In genomic region chr7:135785065-135785464, GRCh38 we compare ENCODE assay signal across 41 cellular contexts. TPM values are rescaled to one million over a fixed set of nuclear protein-coding genes. Genes with fewer than 3 reads are reported as not detected.
"Had no signal": no experiment of that assay in that cellular context is flagged by ENCODE, and none has a peak within 500 bp of the region (broad histone marks: within the 10 kb centered on the region; RNA-seq: fewer than 3 reads in every experiment).

No MANE protein-coding gene starts in this region.

- H3K36me3 Mint-ChIP-seq: activated naive CD4-positive, alpha-beta T cell treated with anti-CD3 and anti-CD28 coated beads, Interleukin-2, amount 10 ng/mL, durations not matched to agents 7 days and 5 days; activated naive CD4-positive, alpha-beta T cell treated with anti-CD3 and anti-CD28 coated beads, Interleukin-2, amount 50 U/mL, for 24 hours; activated naive CD4-positive, alpha-beta T cell treated with anti-CD3 and anti-CD28 coated beads, Interleukin-2, amount 50 U/mL, for 72 hours; activated naive CD8-positive, alpha-beta T cell; activated naive CD8-positive, alpha-beta T cell treated with anti-CD3 and anti-CD28 coated beads for 36 hours; activated naive CD8-positive, alpha-beta T cell treated with anti-CD3 and anti-CD28 coated beads, Interleukin-2, amount 10 ng/mL, durations not matched to agents 7 days and 5 days; brain had no signal

- H3K27ac Mint-ChIP-seq: activated naive CD4-positive, alpha-beta T cell treated with anti-CD3 and anti-CD28 coated beads for 36 hours; activated naive CD4-positive, alpha-beta T cell treated with anti-CD3 and anti-CD28 coated beads, Interleukin-2, amount 10 ng/mL, durations not matched to agents 7 days and 5 days; activated naive CD4-positive, alpha-beta T cell treated with anti-CD3 and anti-CD28 coated beads, Interleukin-2, amount 50 U/mL, for 72 hours; activated naive CD8-positive, alpha-beta T cell; activated naive CD8-positive, alpha-beta T cell treated with anti-CD3 and anti-CD28 coated beads for 36 hours; activated naive CD8-positive, alpha-beta T cell treated with anti-CD3 and anti-CD28 coated beads, Interleukin-2, amount 10 ng/mL, durations not matched to agents 7 days and 5 days; activated naive CD8-positive, alpha-beta T cell treated with anti-CD3 and anti-CD28 coated beads, Interleukin-2, amount 50 U/mL, for 24 hours; activated T-cell treated with anti-CD3 and anti-CD28 coated beads, Interleukin-2, amount 50 U/mL, for 24 hours; activated T-cell treated with anti-CD3 and anti-CD28 coated beads, Interleukin-2, amount 50 U/mL, for 72 hours; activated T-helper 1 cell treated with anti-CD3 and anti-CD28 coated beads, Interleukin-12 subunit alpha, Interleukin-12 subunit beta, Interleukin-2, Interleukin-4 antibody, amounts not matched to agents 30 ng/mL and 10 ng/mL and 1 ng/mL, durations not matched to agents 14 hours and 24 hours and 36 hours; activated T-helper 17 cell treated with anti-CD3 and anti-CD28 coated beads, Interleukin-2, amount 50 U/mL, for 72 hours; activated T-helper 2 cell treated with anti-CD3 and anti-CD28 coated beads, Interferon-gamma antibody, Interleukin-2, Interleukin-4, amounts not matched to agents 10 μg/mL and 5 μg/mL and 100 μg/mL, durations not matched to agents 14 hours and 24 hours and 36 hours; brain had no signal

- FAIRE-seq: astrocyte had no signal

- H3K27ac ChIP-seq: adrenal gland, ascending aorta, body of pancreas, brain microvascular endothelial cell, breast epithelium, cardiac muscle cell had no signal

- H3K9me3 ChIP-seq: adrenal gland, ascending aorta, body of pancreas, breast epithelium had no signal

- ATAC-seq: activated naive CD4-positive, alpha-beta T cell treated with anti-CD3 and anti-CD28 coated beads, Interleukin-2, amount 50 U/mL, for 72 hours; activated naive CD8-positive, alpha-beta T cell treated with anti-CD3 and anti-CD28 coated beads, Interleukin-2, amount 50 U/mL, for 24 hours; activated T-cell treated with anti-CD3 and anti-CD28 coated beads, Interleukin-2, amount 50 U/mL, for 4 hours; activated T-cell treated with anti-CD3 and anti-CD28 coated beads, Interleukin-2, amount 50 U/mL, for 72 hours; activated T-helper 17 cell treated with anti-CD3 and anti-CD28 coated beads, Interleukin-2, amount 50 U/mL, for 72 hours; body of pancreas had no signal

- H3K27me3 ChIP-seq: ascending aorta, body of pancreas, brain microvascular endothelial cell, breast epithelium, cardiac muscle cell had no signal

- DNase-seq: activated effector memory CD4-positive, alpha-beta T cell treated with anti-CD3 and anti-CD28 coated beads, Interleukin-2, amount 50 U/mL, for 16 hours; activated effector memory CD4-positive, alpha-beta T cell treated with Interleukin-2 at 50 U/mL for 16 hours; activated gamma-delta T cell; activated gamma-delta T cell treated with Interleukin-2 at 50 U/mL for 16 hours; activated naive CD4-positive, alpha-beta T cell; activated naive CD4-positive, alpha-beta T cell treated with anti-CD3 and anti-CD28 coated beads for 36 hours; activated naive CD4-positive, alpha-beta T cell treated with anti-CD3 and anti-CD28 coated beads, Interleukin-2, amount 10 ng/mL, durations not matched to agents 7 days and 5 days; activated naive CD4-positive, alpha-beta T cell treated with anti-CD3 and anti-CD28 coated beads, Interleukin-2, amount 50 U/mL, for 16 hours; activated naive CD4-positive, alpha-beta T cell treated with Interleukin-2 at 50 U/mL for 16 hours; activated naive CD8-positive, alpha-beta T cell treated with anti-CD3 and anti-CD28 coated beads for 36 hours; activated naive CD8-positive, alpha-beta T cell treated with anti-CD3 and anti-CD28 coated beads, Interleukin-2, amount 10 ng/mL, durations not matched to agents 7 days and 5 days; activated naive CD8-positive, alpha-beta T cell treated with anti-CD3 and anti-CD28 coated beads, Interleukin-2, amount 50 U/mL, for 24 hours; activated T-cell treated with anti-CD3 and anti-CD28 coated beads, Interleukin-2, amount 50 U/mL, for 1 hour; activated T-cell treated with anti-CD3 and anti-CD28 coated beads, Interleukin-2, amount 50 U/mL, for 24 hours; activated T-cell treated with anti-CD3 and anti-CD28 coated beads, Interleukin-2, amount 50 U/mL, for 4 hours; activated T-cell treated with anti-CD3 and anti-CD28 coated beads, Interleukin-2, amount 50 U/mL, for 48 hours; activated T-cell treated with anti-CD3 and anti-CD28 coated beads, Interleukin-2, amount 50 U/mL, for 72 hours; adrenal gland; amniotic stem cell; amygdala; anterior cingulate cortex; aorta; body of pancreas; brain microvascular endothelial cell; caudate nucleus; central memory CD4-positive, alpha-beta T cell; cerebellar nuclear complex had no signal

- H3K9me3 Mint-ChIP-seq: activated naive CD4-positive, alpha-beta T cell treated with anti-CD3 and anti-CD28 coated beads for 36 hours; activated naive CD4-positive, alpha-beta T cell treated with anti-CD3 and anti-CD28 coated beads, Interleukin-2, amount 10 ng/mL, durations not matched to agents 7 days and 5 days; activated naive CD4-positive, alpha-beta T cell treated with anti-CD3 and anti-CD28 coated beads, Interleukin-2, amount 50 U/mL, for 24 hours; activated naive CD4-positive, alpha-beta T cell treated with anti-CD3 and anti-CD28 coated beads, Interleukin-2, amount 50 U/mL, for 72 hours; activated naive CD8-positive, alpha-beta T cell treated with anti-CD3 and anti-CD28 coated beads for 36 hours; activated naive CD8-positive, alpha-beta T cell treated with anti-CD3 and anti-CD28 coated beads, Interleukin-2, amount 10 ng/mL, durations not matched to agents 7 days and 5 days; activated naive CD8-positive, alpha-beta T cell treated with anti-CD3 and anti-CD28 coated beads, Interleukin-2, amount 50 U/mL, for 24 hours; activated T-cell treated with anti-CD3 and anti-CD28 coated beads, Interleukin-2, amount 50 U/mL, for 24 hours; activated T-cell treated with anti-CD3 and anti-CD28 coated beads, Interleukin-2, amount 50 U/mL, for 4 hours; activated T-cell treated with anti-CD3 and anti-CD28 coated beads, Interleukin-2, amount 50 U/mL, for 72 hours; activated T-helper 1 cell treated with anti-CD3 and anti-CD28 coated beads, Interleukin-12 subunit alpha, Interleukin-12 subunit beta, Interleukin-2, Interleukin-4 antibody, amounts not matched to agents 30 ng/mL and 10 ng/mL and 1 ng/mL, durations not matched to agents 14 hours and 24 hours and 36 hours; activated T-helper 17 cell treated with anti-CD3 and anti-CD28 coated beads, Interleukin-2, amount 50 U/mL, for 72 hours; activated T-helper 2 cell treated with anti-CD3 and anti-CD28 coated beads, Interferon-gamma antibody, Interleukin-2, Interleukin-4, amounts not matched to agents 10 μg/mL and 5 μg/mL and 100 μg/mL, durations not matched to agents 14 hours and 24 hours and 36 hours; central memory CD8-positive, alpha-beta T cell had no signal

- H3K27me3 Mint-ChIP-seq: activated naive CD8-positive, alpha-beta T cell had no signal

- H3K4me3 ChIP-seq: adrenal gland, ascending aorta, body of pancreas, breast epithelium, cardiac muscle cell had no signal

- H3K4me1 ChIP-seq: adrenal gland, body of pancreas, breast epithelium had no signal

- H3K4me3 Mint-ChIP-seq: activated naive CD4-positive, alpha-beta T cell treated with anti-CD3 and anti-CD28 coated beads for 36 hours; activated naive CD4-positive, alpha-beta T cell treated with anti-CD3 and anti-CD28 coated beads, Interleukin-2, amount 10 ng/mL, durations not matched to agents 7 days and 5 days; activated naive CD4-positive, alpha-beta T cell treated with anti-CD3 and anti-CD28 coated beads, Interleukin-2, amount 50 U/mL, for 24 hours; activated naive CD8-positive, alpha-beta T cell; activated naive CD8-positive, alpha-beta T cell treated with anti-CD3 and anti-CD28 coated beads for 36 hours; activated naive CD8-positive, alpha-beta T cell treated with anti-CD3 and anti-CD28 coated beads, Interleukin-2, amount 10 ng/mL, durations not matched to agents 7 days and 5 days; activated naive CD8-positive, alpha-beta T cell treated with anti-CD3 and anti-CD28 coated beads, Interleukin-2, amount 50 U/mL, for 24 hours; activated T-cell treated with anti-CD3 and anti-CD28 coated beads, Interleukin-2, amount 50 U/mL, for 24 hours; activated T-cell treated with anti-CD3 and anti-CD28 coated beads, Interleukin-2, amount 50 U/mL, for 4 hours; activated T-cell treated with anti-CD3 and anti-CD28 coated beads, Interleukin-2, amount 50 U/mL, for 72 hours; activated T-helper 1 cell treated with anti-CD3 and anti-CD28 coated beads, Interleukin-12 subunit alpha, Interleukin-12 subunit beta, Interleukin-2, Interleukin-4 antibody, amounts not matched to agents 30 ng/mL and 10 ng/mL and 1 ng/mL, durations not matched to agents 14 hours and 24 hours and 36 hours; activated T-helper 17 cell treated with anti-CD3 and anti-CD28 coated beads, Interleukin-2, amount 50 U/mL, for 72 hours; brain; central memory CD8-positive, alpha-beta T cell had no signal

- H3K4me1 Mint-ChIP-seq: activated naive CD4-positive, alpha-beta T cell treated with anti-CD3 and anti-CD28 coated beads, Interleukin-2, amount 10 ng/mL, durations not matched to agents 7 days and 5 days; activated naive CD4-positive, alpha-beta T cell treated with anti-CD3 and anti-CD28 coated beads, Interleukin-2, amount 50 U/mL, for 24 hours; activated naive CD8-positive, alpha-beta T cell treated with anti-CD3 and anti-CD28 coated beads for 36 hours; activated naive CD8-positive, alpha-beta T cell treated with anti-CD3 and anti-CD28 coated beads, Interleukin-2, amount 10 ng/mL, durations not matched to agents 7 days and 5 days; activated naive CD8-positive, alpha-beta T cell treated with anti-CD3 and anti-CD28 coated beads, Interleukin-2, amount 50 U/mL, for 24 hours; activated T-helper 17 cell treated with anti-CD3 and anti-CD28 coated beads, Interleukin-2, amount 50 U/mL, for 72 hours; brain; central memory CD8-positive, alpha-beta T cell had no signal

- H3K36me3 ChIP-seq: adrenal gland, ascending aorta, brain microvascular endothelial cell, breast epithelium, cardiac muscle cell had no signal

RNA-seq across cellular contexts. Expression of gene FAM180A, which starts 36.5 kb away (rescaled TPM):
- total RNA-seq: activated naive CD4-positive, alpha-beta T cell treated with anti-CD3 and anti-CD28 coated beads for 36 hours; activated naive CD4-positive, alpha-beta T cell treated with anti-CD3 and anti-CD28 coated beads, Interleukin-2, amount 50 U/mL, for 72 hours; activated naive CD8-positive, alpha-beta T cell treated with anti-CD3 and anti-CD28 coated beads for 36 hours; activated naive CD8-positive, alpha-beta T cell treated with anti-CD3 and anti-CD28 coated beads, Interleukin-2, amount 10 ng/mL, durations not matched to agents 7 days and 5 days; activated T-cell treated with anti-CD3 and anti-CD28 coated beads, Interleukin-2, amount 50 U/mL, for 4 hours; activated T-cell treated with anti-CD3 and anti-CD28 coated beads, Interleukin-2, amount 50 U/mL, for 72 hours; activated T-helper 1 cell treated with anti-CD3 and anti-CD28 coated beads, Interleukin-12 subunit alpha, Interleukin-12 subunit beta, Interleukin-2, Interleukin-4 antibody, amounts not matched to agents 30 ng/mL and 10 ng/mL and 1 ng/mL, durations not matched to agents 14 hours and 24 hours and 36 hours; activated T-helper 17 cell treated with anti-CD3 and anti-CD28 coated beads, Interleukin-2, amount 50 U/mL, for 72 hours; activated T-helper 2 cell treated with anti-CD3 and anti-CD28 coated beads, Interferon-gamma antibody, Interleukin-2, Interleukin-4, amounts not matched to agents 10 μg/mL and 5 μg/mL and 100 μg/mL, durations not matched to agents 14 hours and 24 hours and 36 hours; astrocyte; cardiac muscle cell; cerebellum had no signal
- polyA plus RNA-seq: cardiac muscle cell had no signal

RNA-seq across cellular contexts. Expression of gene SLC13A4, which starts 57.1 kb away (rescaled TPM):
- total RNA-seq: activated naive CD4-positive, alpha-beta T cell treated with anti-CD3 and anti-CD28 coated beads for 36 hours; activated naive CD4-positive, alpha-beta T cell treated with anti-CD3 and anti-CD28 coated beads, Interleukin-2, amount 50 U/mL, for 72 hours; activated naive CD8-positive, alpha-beta T cell treated with anti-CD3 and anti-CD28 coated beads for 36 hours; activated naive CD8-positive, alpha-beta T cell treated with anti-CD3 and anti-CD28 coated beads, Interleukin-2, amount 10 ng/mL, durations not matched to agents 7 days and 5 days; activated T-cell treated with anti-CD3 and anti-CD28 coated beads, Interleukin-2, amount 50 U/mL, for 4 hours; activated T-cell treated with anti-CD3 and anti-CD28 coated beads, Interleukin-2, amount 50 U/mL, for 72 hours; activated T-helper 1 cell treated with anti-CD3 and anti-CD28 coated beads, Interleukin-12 subunit alpha, Interleukin-12 subunit beta, Interleukin-2, Interleukin-4 antibody, amounts not matched to agents 30 ng/mL and 10 ng/mL and 1 ng/mL, durations not matched to agents 14 hours and 24 hours and 36 hours; activated T-helper 17 cell treated with anti-CD3 and anti-CD28 coated beads, Interleukin-2, amount 50 U/mL, for 72 hours; activated T-helper 2 cell treated with anti-CD3 and anti-CD28 coated beads, Interferon-gamma antibody, Interleukin-2, Interleukin-4, amounts not matched to agents 10 μg/mL and 5 μg/mL and 100 μg/mL, durations not matched to agents 14 hours and 24 hours and 36 hours; body of pancreas; chondrocyte had no signal
